In the genomic region with DNA sequence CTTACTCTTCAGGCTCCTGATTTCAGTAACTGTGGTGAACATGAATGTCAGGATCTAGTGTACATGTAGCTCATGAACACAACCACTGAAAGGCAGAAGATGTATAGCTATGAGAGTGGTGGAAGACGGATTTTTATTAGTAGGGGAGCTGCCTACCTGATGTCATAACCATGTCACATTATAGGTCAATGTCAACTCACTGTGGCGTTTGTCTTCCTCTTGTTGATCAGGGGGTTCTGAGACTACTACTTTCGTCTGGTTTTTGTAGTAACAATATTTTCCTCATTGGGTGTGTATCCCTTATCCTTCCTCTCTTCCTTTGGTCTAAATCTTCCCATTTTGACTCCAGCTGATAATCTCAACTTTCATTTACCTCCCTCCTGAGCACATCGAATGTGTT, we compare ENCODE assay signal across 32 cellular contexts. TPM values are rescaled to one million over a fixed set of nuclear protein-coding genes. Genes with fewer than 3 reads are reported as not detected.
"Had no signal": no experiment of that assay in that cellular context is flagged by ENCODE, and none has a peak within 500 bp of the region (broad histone marks: within the 10 kb centered on the region; RNA-seq: fewer than 3 reads in every experiment).

No MANE protein-coding gene starts in this region.

- H3K9me3 ChIP-seq: colonic mucosa, esophagus muscularis mucosa, esophagus squamous epithelium, gastrocnemius medialis, gastroesophageal sphincter, heart left ventricle had no signal

- ATAC-seq: effector memory CD8-positive, alpha-beta T cell; esophagus mucosa; foreskin keratinocyte; gastrocnemius medialis; gastroesophageal sphincter; heart left ventricle; heart right ventricle had no signal

- H3K36me3 ChIP-seq: colonic mucosa, esophagus muscularis mucosa, esophagus squamous epithelium, gastrocnemius medialis, gastroesophageal sphincter, heart left ventricle, heart right ventricle had no signal

- H3K4me3 ChIP-seq: colonic mucosa, coronary artery, dorsolateral prefrontal cortex, esophagus muscularis mucosa, esophagus squamous epithelium, gastrocnemius medialis, gastroesophageal sphincter, heart left ventricle, heart right ventricle had no signal

- H3K4me1 ChIP-seq: colonic mucosa, esophagus muscularis mucosa, esophagus squamous epithelium, foreskin keratinocyte, gastrocnemius medialis, gastroesophageal sphincter, heart left ventricle, heart right ventricle had no signal

- H3K27ac ChIP-seq: colonic mucosa, coronary artery, dorsolateral prefrontal cortex, epithelial cell of prostate, esophagus muscularis mucosa, esophagus squamous epithelium, foreskin keratinocyte, gastrocnemius medialis, gastroesophageal sphincter, heart left ventricle, heart right ventricle had no signal

- DNase-seq: colonic mucosa; cortex of kidney; dermis blood vessel endothelial cell; dorsolateral prefrontal cortex; effector CD4-positive, alpha-beta T cell; effector CD8-positive, alpha-beta T cell; effector memory CD4-positive, alpha-beta T cell; effector memory CD8-positive, alpha-beta T cell; endodermal cell; erythroblast; esophagus squamous epithelium; foreskin fibroblast; foreskin keratinocyte; foreskin melanocyte; gastrocnemius medialis; glutamatergic neuron; head of caudate nucleus; heart left ventricle; heart right ventricle had no signal

- FAIRE-seq: colon, endometrium, endothelial cell of umbilical vein, frontal cortex had no signal

- H3K27me3 ChIP-seq: colonic mucosa, esophagus muscularis mucosa, foreskin keratinocyte, gastrocnemius medialis, gastroesophageal sphincter had no signal

RNA-seq across cellular contexts. Expression of gene UNC13C, which starts 7.3 kb away (rescaled TPM):
- total RNA-seq: dermis blood vessel endothelial cell, dermis microvascular lymphatic vessel endothelial cell, endothelial cell of umbilical vein, fibroblast of lung, fibroblast of villous mesenchyme, foreskin keratinocyte, glomerular endothelial cell had no signal
- polyA plus RNA-seq: endothelial cell of umbilical vein, fibroblast of lung, foreskin keratinocyte, heart left ventricle, heart right ventricle had no signal
